In the genomic region with DNA sequence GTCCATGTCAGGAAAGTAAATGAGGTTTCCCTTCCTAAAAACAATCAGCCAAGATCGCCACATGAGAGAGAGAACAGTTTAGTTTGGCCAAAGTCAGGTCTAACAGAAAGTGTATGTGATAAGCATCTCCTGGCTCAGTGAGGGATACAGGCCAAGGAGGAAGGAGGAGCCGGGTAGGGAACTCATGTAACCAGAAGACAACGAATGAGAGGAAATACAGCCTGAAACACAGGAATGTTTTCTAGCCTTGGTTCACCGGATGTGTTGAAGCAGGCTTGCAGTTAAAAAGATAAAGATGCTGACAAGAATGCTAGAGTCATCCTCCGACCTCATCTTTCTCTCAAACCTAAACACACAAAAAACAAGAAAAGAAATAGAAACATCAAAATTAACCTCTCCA, we compare ENCODE assay signal across 24 cellular contexts.
DNase-seq lines count a peak whose midpoint lies in the region; FAIRE-seq and TF ChIP-seq lines count a peak whose summit lies in the region.
"Had no signal": no experiment of that assay in that cellular context is flagged by ENCODE, and none has a peak within 500 bp of the region (broad histone marks: within the 10 kb centered on the region; RNA-seq: fewer than 3 reads in every experiment).

No MANE protein-coding gene starts in this region.

- H3K4me1 Mint-ChIP-seq in osteocyte (ENCODE audit: unreplicated experiment): peaks cover 48% of the 10 kb centered on the region
- no peaks in the 10 kb centered on the region for H3K4me1 Mint-ChIP-seq in activated CD4-positive, alpha-beta memory T cell treated with anti-CD3 and anti-CD28 coated beads for 36 hours (ENCODE audit: low read depth)
- H3K4me1 Mint-ChIP-seq: activated naive CD8-positive, alpha-beta T cell treated with anti-CD3 and anti-CD28 coated beads, Interleukin-2, amount 50 U/mL, for 24 hours; immature natural killer cell; T-helper 17 cell had no signal

- POLR2A ChIA-PET in activated CD4-positive, alpha-beta memory T cell treated with anti-CD3 and anti-CD28 coated beads for 36 hours (lab: Charles Lee): no interaction called here

- CTCF ChIA-PET in activated CD4-positive, alpha-beta memory T cell treated with anti-CD3 and anti-CD28 coated beads for 36 hours (lab: Charles Lee): no interaction called here

- H3K4me3 Mint-ChIP-seq in osteocyte (ENCODE audit: unreplicated experiment): no peak overlapping the region
- no peak overlapping the region for H3K4me3 Mint-ChIP-seq in activated CD4-positive, alpha-beta memory T cell treated with anti-CD3 and anti-CD28 coated beads for 36 hours
- H3K4me3 Mint-ChIP-seq: activated CD4-positive, alpha-beta T cell treated with anti-CD3 and anti-CD28 coated beads, Interleukin-2, amount 10 ng/mL, durations not matched to agents 24 days and 14 days; activated naive CD8-positive, alpha-beta T cell treated with anti-CD3 and anti-CD28 coated beads, Interleukin-2, amount 50 U/mL, for 24 hours; activated T-cell treated with anti-CD3 and anti-CD28 coated beads, Interleukin-2, amount 50 U/mL, for 4 hours; CD8-positive, alpha-beta T cell; immature natural killer cell; T-helper 17 cell had no signal

- H3K9me3 Mint-ChIP-seq in osteocyte (ENCODE audit: unreplicated experiment): no peaks in the 10 kb centered on the region
- no peaks in the 10 kb centered on the region for H3K9me3 Mint-ChIP-seq in activated CD4-positive, alpha-beta memory T cell treated with anti-CD3 and anti-CD28 coated beads for 36 hours
- H3K9me3 Mint-ChIP-seq: activated CD4-positive, alpha-beta T cell treated with anti-CD3 and anti-CD28 coated beads, Interleukin-2, amount 10 ng/mL, durations not matched to agents 24 days and 14 days; activated naive CD8-positive, alpha-beta T cell treated with anti-CD3 and anti-CD28 coated beads, Interleukin-2, amount 50 U/mL, for 24 hours; activated T-cell treated with anti-CD3 and anti-CD28 coated beads, Interleukin-2, amount 50 U/mL, for 4 hours; CD8-positive, alpha-beta T cell; immature natural killer cell had no signal

- H3K36me3 Mint-ChIP-seq in osteocyte (ENCODE audit: unreplicated experiment): no peaks in the 10 kb centered on the region
- no peaks in the 10 kb centered on the region for H3K36me3 Mint-ChIP-seq in activated CD4-positive, alpha-beta memory T cell treated with anti-CD3 and anti-CD28 coated beads for 36 hours
- H3K36me3 Mint-ChIP-seq: CD8-positive, alpha-beta T cell; immature natural killer cell had no signal

- peak overlapping the region; percentile 15 for H3K27ac Mint-ChIP-seq in osteocyte (ENCODE audit: unreplicated experiment)
- no peak overlapping the region for H3K27ac Mint-ChIP-seq in activated CD4-positive, alpha-beta memory T cell treated with anti-CD3 and anti-CD28 coated beads for 36 hours
- H3K27ac Mint-ChIP-seq: activated CD4-positive, alpha-beta T cell treated with anti-CD3 and anti-CD28 coated beads, Interleukin-2, amount 10 ng/mL, durations not matched to agents 24 days and 14 days; activated naive CD8-positive, alpha-beta T cell treated with anti-CD3 and anti-CD28 coated beads, Interleukin-2, amount 50 U/mL, for 24 hours; CD8-positive, alpha-beta T cell; immature natural killer cell; T-helper 17 cell had no signal

- peak; percentile 46 for DNase-seq in EL
- DNase-seq in RPMI7951 (ENCODE audit: low read depth): peak; percentile 44
- no peak for DNase-seq in osteocyte (ENCODE audit: extremely low spot score, unreplicated experiment)
- no peak for DNase-seq in activated CD4-positive, alpha-beta memory T cell treated with anti-CD3 and anti-CD28 coated beads for 36 hours
- DNase-seq in NOMO-1 (lab: John Stamatoyannopoulos, UW; ENCODE audit: unreplicated experiment in 2 of 2): no peak
- DNase-seq in HT-29 (ENCODE audit: low spot score): no peak
- DNase-seq: activated CD4-positive, alpha-beta T cell treated with anti-CD3 and anti-CD28 coated beads, Interleukin-2, amount 10 ng/mL, durations not matched to agents 24 days and 14 days; activated gamma-delta T cell treated with Interleukin-2 at 50 U/mL for 16 hours; activated naive CD8-positive, alpha-beta T cell treated with anti-CD3 and anti-CD28 coated beads, Interleukin-2, amount 50 U/mL, for 24 hours; activated T-cell treated with anti-CD3 and anti-CD28 coated beads, Interleukin-2, amount 50 U/mL, for 4 hours; AML-193; CD8-positive, alpha-beta T cell; gastrocnemius medialis; hippocampal formation; immature natural killer cell; left lung; NCI-H1417; NCI-H2081; NCI-H2227 treated with DMSO at 0.1 percent for 48 hours; NCI-H748 treated with DMSO at 0.1 percent for 48 hours; stimulated activated CD4-positive, alpha-beta T cell treated with anti-CD3 and anti-CD28 coated beads, Interleukin-15, amount 100 ng/mL, for 24 hours; T-helper 17 cell; WERI-Rb-1 had no signal

- peak; percentile 74 for FAIRE-seq in endometrium (lab: Jason Lieb, UNC)

- no peak for TF ChIP-seq CTCF in osteocyte (IDR thresholded peaks at IDR 0.05)

- H3K27me3 Mint-ChIP-seq in osteocyte (ENCODE audit: unreplicated experiment): no peaks in the 10 kb centered on the region
- H3K27me3 Mint-ChIP-seq in activated CD4-positive, alpha-beta memory T cell treated with anti-CD3 and anti-CD28 coated beads for 36 hours: peaks cover 12% of the 10 kb centered on the region

- intact Hi-C loops in activated CD4-positive, alpha-beta memory T cell treated with anti-CD3 and anti-CD28 coated beads for 36 hours (cut with micrococcal nuclease): no loop called here

Comparison
In these comparisons a context has a peak if more than half of its experiments do, and no peak if none do; other contexts are left out.
1. DNase-seq: peak in EL (single experiment) and RPMI7951 (single experiment); none in osteocyte (single experiment), activated CD4-positive, alpha-beta memory T cell treated with anti-CD3 and anti-CD28 coated beads for 36 hours (single experiment), NOMO-1 (0 of 2) and HT-29 (single experiment).